1 cellular context compared by ENCODE assay signal in the genomic region with DNA sequence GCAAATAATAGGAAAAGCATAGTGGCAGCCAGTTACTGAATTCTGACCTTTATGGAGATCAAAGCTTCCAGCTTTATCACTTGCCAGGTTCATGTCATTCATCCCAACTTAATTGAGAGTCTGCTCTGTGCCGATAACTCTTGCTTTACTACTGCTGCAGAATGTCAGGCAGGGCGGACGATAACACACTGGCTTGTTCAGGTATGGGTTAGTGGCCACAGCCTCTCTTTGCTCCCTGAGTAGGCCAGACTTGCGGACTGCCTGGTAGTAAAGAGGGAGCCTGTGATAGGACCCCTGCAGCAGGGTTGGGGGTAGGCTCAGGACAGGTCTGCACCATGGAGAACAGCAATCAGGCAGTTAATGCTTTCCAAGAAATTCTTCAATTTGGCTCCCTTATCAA.
TF ChIP-seq lines count a peak whose summit lies in the region.

No MANE protein-coding gene starts in this region.

TF ChIP-seq in K562, 482 proteins besides CTCF, POLR2A, EP300 and RAD21 (continued from another document):
- TF ChIP-seq MGA (IDR thresholded peaks at IDR 0.05) (no peak), TSC22D4 (tag; IDR thresholded peaks at IDR 0.05) (no peak), GATA2 (CRISPR knock-in tag; IDR thresholded peaks at IDR 0.05) (peak; percentile 97), ZNF830 (CRISPR knock-in tag; IDR thresholded peaks at IDR 0.05) (no peak), CBX8 (IDR thresholded peaks at IDR 0.05; ENCODE audit: borderline replicate concordance, extremely low read depth, low read depth, low read length, poor library complexity, severe bottlenecking) (no peak), NFXL1 (CRISPR knock-in tag; IDR thresholded peaks at IDR 0.05) (no peak), ZNF253 (CRISPR knock-in tag; conservative IDR thresholded peaks at IDR 0.05) (no peak), ZNF592 (IDR thresholded peaks at IDR 0.05) (no peak), HMGN3 (IDR thresholded peaks at IDR 0.05; ENCODE audit: borderline replicate concordance, extremely low read depth, insufficient read length, low read depth, low read length) (peak; percentile 95), NFE2 (IDR thresholded peaks at IDR 0.05; ENCODE audit: low read depth) (peak; percentile 76), PPARD (CRISPR knock-in tag; IDR thresholded peaks at IDR 0.05) (no peak), POLR2B (IDR thresholded peaks at IDR 0.05; ENCODE audit: low read depth, partially characterized antibody) (no peak), RNF2 (IDR thresholded peaks at IDR 0.05) (no peak; the same call in 1 of the 2 replicates), ZNF764 (CRISPR knock-in tag; IDR thresholded peaks at IDR 0.05; ENCODE audit: low read depth) (no peak), GATAD2A (IDR thresholded peaks at IDR 0.05) (peak; percentile 70), DEAF1 (CRISPR knock-in tag; IDR thresholded peaks at IDR 0.05) (no peak)
- TF ChIP-seq, protein P1, sequence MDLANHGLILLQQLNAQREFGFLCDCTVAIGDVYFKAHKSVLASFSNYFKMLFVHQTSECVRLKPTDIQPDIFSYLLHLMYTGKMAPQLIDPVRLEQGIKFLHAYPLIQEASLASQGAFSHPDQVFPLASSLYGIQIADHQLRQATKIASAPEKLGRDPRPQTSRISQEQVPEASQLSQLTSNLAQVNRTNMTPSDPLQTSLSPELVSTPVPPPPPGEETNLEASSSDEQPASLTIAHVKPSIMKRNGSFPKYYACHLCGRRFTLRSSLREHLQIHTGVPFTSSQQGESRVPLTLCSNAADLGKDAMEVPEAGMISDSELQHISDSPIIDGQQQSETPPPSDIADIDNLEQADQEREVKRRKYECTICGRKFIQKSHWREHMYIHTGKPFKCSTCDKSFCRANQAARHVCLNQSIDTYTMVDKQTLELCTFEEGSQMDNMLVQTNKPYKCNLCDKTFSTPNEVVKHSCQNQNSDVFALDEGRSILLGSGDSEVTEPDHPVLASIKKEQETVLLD (IDR thresholded peaks at IDR 0.05), result peak; percentile 80; the same call in 1 of the 2 replicates
- TF ChIP-seq, protein P2, sequence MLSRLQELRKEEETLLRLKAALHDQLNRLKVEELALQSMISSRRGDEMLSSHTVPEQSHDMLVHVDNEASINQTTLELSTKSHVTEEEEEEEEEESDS (CRISPR knock-in tag; IDR thresholded peaks at IDR 0.05), result no peak
- TF ChIP-seq, protein P3, sequence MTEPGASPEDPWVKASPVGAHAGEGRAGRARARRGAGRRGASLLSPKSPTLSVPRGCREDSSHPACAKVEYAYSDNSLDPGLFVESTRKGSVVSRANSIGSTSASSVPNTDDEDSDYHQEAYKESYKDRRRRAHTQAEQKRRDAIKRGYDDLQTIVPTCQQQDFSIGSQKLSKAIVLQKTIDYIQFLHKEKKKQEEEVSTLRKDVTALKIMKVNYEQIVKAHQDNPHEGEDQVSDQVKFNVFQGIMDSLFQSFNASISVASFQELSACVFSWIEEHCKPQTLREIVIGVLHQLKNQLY (CRISPR knock-in tag; conservative IDR thresholded peaks at IDR 0.05), result no peak
